Comparison of ENCODE assay signal across 8 cellular contexts in the genomic region with DNA sequence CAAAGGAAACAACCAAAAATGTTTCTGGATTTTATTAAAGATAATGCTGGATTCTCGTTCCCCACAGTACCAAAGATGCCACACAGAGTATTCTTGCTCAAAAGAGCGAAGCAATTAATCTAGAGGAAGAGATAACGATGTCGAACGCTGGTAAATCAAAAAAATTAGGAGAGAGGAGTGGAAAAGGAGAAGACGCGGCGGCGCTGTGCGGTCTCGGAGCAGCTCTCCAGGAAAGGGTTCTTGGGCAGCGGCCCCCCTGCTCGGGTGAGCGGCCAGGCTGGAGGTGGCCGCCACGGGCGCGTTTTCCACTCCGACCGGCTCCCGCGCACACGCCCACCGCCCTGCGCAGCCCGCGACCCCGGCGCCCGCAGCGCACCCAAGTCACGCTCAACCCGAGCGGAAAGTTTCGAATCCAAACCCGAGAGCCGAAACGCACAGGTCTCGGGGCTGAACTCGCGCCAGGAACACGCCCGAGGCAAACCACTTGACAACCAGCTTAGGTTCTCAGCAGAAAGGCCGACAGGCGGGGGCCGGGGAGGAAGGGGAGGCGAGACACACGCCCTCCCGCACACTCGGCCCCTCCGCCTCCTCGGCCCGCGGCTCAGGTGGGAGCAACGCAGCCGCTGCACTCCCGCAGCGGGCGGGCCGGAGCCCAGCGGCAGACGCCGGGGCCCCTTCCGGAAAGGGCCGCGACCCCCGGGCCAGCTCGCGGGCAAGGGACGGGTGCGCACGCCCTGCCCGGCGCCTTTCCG. TPM values are rescaled to one million over a fixed set of nuclear protein-coding genes. Genes with fewer than 3 reads are reported as not detected.
A peak's percentile ranks its signal among the peaks of the same experiment; 100 is the strongest.
DNase-seq lines count a peak whose midpoint lies in the region; ATAC-seq lines count a peak whose summit lies in the region.

No MANE protein-coding gene starts in this region.

- intact Hi-C loops in right cardiac atrium (cut with DNase I): no loop called here

- H3K27ac ChIP-seq in right cardiac atrium (ENCODE audit: low read length): no peak overlapping the region

- peaks cover 24 to 34% (median 26%) of the 10 kb centered on the region in 3 donors for H3K4me1 Mint-ChIP-seq in IgD-negative memory B cell

- no peaks in the 10 kb centered on the region for H3K27me3 ChIP-seq in right cardiac atrium (ENCODE audit: control insufficient read depth, insufficient read depth)

- no peaks in the 10 kb centered on the region for H3K27me3 Mint-ChIP-seq in IgD-negative memory B cell

- DNase-seq in DMS79 (lab: John Stamatoyannopoulos, UW) (peak; percentile 23), SW480 (ENCODE audit: low spot score) (peak; percentile 76), anterior cingulate cortex (lab: John Stamatoyannopoulos, UW) (peak in 51 of 58 donors; percentile 3 to 72 (median 36)), right cardiac atrium (peak; percentile 69 to 81 (median 81)), putamen (ENCODE audit: low spot score) (peak; percentile 30), middle frontal gyrus (ENCODE audit: extremely low spot score, low spot score) (no peak)

- H3K4me3 ChIP-seq in right cardiac atrium (ENCODE audit: low read length): peak overlapping the region; percentile 96

- H3K27ac Mint-ChIP-seq in IgD-negative memory B cell: peak overlapping the region; percentile 87 to 92 (median 89)

- no peaks in the 10 kb centered on the region for H3K9me3 ChIP-seq in right cardiac atrium (ENCODE audit: control insufficient read depth, low read length)

- no peaks in the 10 kb centered on the region for H3K9me3 Mint-ChIP-seq in IgD-negative memory B cell

- no peaks in the 10 kb centered on the region for H3K4me1 ChIP-seq in right cardiac atrium (ENCODE audit: control insufficient read depth, insufficient read depth, low read length)

- H3K36me3 Mint-ChIP-seq in IgD-negative memory B cell: peaks cover 2% of the 10 kb centered on the region

- ATAC-seq in GM21576 (IDR thresholded peaks at IDR 0.05; ENCODE audit: unreplicated experiment) (peak; percentile 40), right cardiac atrium (peak; percentile 75 to 79)

- under 1% methylated on average over 75 of the region's 75 CpGs for WGBS in right cardiac atrium

- H3K4me3 Mint-ChIP-seq in IgD-negative memory B cell: peak overlapping the region; percentile 89 to 97 (median 92)

RNA-seq across cellular contexts. Expression of a gene that starts 0.9 kb away (rescaled TPM):
- 66.5 TPM for polyA plus RNA-seq in IgD-negative memory B cell
- total RNA-seq in right cardiac atrium: 10 to 100 TPM; 30.2 to 32.4 (median 31.8) TPM
- polyA plus RNA-seq in right cardiac atrium: 10.4 TPM
